11 cellular contexts compared by ENCODE assay signal in the genomic region with DNA sequence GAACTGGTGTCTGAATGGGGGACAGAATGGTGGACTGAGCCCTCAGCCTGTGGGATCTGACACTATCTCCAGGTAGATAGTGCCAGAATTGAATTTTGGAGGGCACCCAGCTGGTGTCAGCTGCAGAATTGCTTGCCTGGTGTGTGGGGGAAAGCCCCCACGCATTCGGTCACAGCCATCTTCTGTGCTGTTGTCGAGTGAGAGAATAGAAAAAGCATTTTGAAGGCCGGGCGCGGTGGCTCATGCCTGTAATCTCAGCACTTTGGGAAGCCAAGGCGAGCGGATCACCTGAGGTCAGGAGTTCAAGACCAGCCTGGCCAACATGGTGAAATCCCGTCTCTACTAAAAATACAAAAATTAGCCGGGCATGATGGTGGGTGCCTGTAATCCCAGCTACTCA. TPM values are rescaled to one million over a fixed set of nuclear protein-coding genes. Genes with fewer than 3 reads are reported as not detected.
DNase-seq lines count a peak whose midpoint lies in the region; ATAC-seq and TF ChIP-seq lines count a peak whose summit lies in the region.
"Not testable (repeated sequence)": the region's sequence is repeated elsewhere in the genome, so short reads cannot be mapped to it uniquely, and the experiment has no call there.
"Had no signal": no experiment of that assay in that cellular context is flagged by ENCODE, and none has a peak within 500 bp of the region (broad histone marks: within the 10 kb centered on the region; RNA-seq: fewer than 3 reads in every experiment).

No MANE protein-coding gene starts in this region.

- H3K4me3 Mint-ChIP-seq in CD8-positive, alpha-beta memory T cell: peak overlapping the region in 1 of 7 donors; percentile 30
- H3K4me3 Mint-ChIP-seq in T-cell; activated CD4-positive, alpha-beta memory T cell treated with anti-CD3 and anti-CD28 coated beads, Interleukin-2, amount 10 ng/mL, durations not matched to agents 7 days and 5 days; activated naive CD8-positive, alpha-beta T cell: not testable (repeated sequence)
- peak overlapping the region in 1 of 10 donors; percentile 45 for H3K4me3 Mint-ChIP-seq in naive thymus-derived CD4-positive, alpha-beta T cell

- H3K4me1 Mint-ChIP-seq in CD8-positive, alpha-beta memory T cell: peaks cover 48 to 76% (median 56%) of the 10 kb centered on the region in 3 donors
- peaks cover 48 to 68% (median 60%) of the 10 kb centered on the region in 3 donors for H3K4me1 Mint-ChIP-seq in T-cell
- H3K4me1 Mint-ChIP-seq in activated CD4-positive, alpha-beta memory T cell treated with anti-CD3 and anti-CD28 coated beads, Interleukin-2, amount 10 ng/mL, durations not matched to agents 7 days and 5 days: peaks cover 75% of the 10 kb centered on the region
- peaks cover 53% of the 10 kb centered on the region for H3K4me1 Mint-ChIP-seq in activated naive CD8-positive, alpha-beta T cell (ENCODE audit: low read depth)
- peaks cover 30 to 75% (median 49%) of the 10 kb centered on the region in 7 donors for H3K4me1 Mint-ChIP-seq in naive thymus-derived CD4-positive, alpha-beta T cell

- intact Hi-C loops in naive thymus-derived CD4-positive, alpha-beta T cell (cut with micrococcal nuclease): not testable (repeated sequence)
- intact Hi-C loops in spleen (cut with DNase I; ENCODE audit: low total_unique reads): loop anchor here (10.0 kb wide), 1 partner anchor 92 kb away; the partner anchor contains the start of gene MATR3

- H3K27ac Mint-ChIP-seq in CD8-positive, alpha-beta memory T cell: peak overlapping the region in 5 of 8 donors; percentile 66 to 94 (median 93)
- H3K27ac Mint-ChIP-seq in T-cell: peak overlapping the region; percentile 52 to 98
- peak overlapping the region; percentile 49 for H3K27ac Mint-ChIP-seq in activated CD4-positive, alpha-beta memory T cell treated with anti-CD3 and anti-CD28 coated beads, Interleukin-2, amount 10 ng/mL, durations not matched to agents 7 days and 5 days
- H3K27ac Mint-ChIP-seq in activated naive CD8-positive, alpha-beta T cell: peak overlapping the region; percentile 34
- peak overlapping the region in 6 of 9 donors; percentile 21 to 98 (median 82) for H3K27ac Mint-ChIP-seq in naive thymus-derived CD4-positive, alpha-beta T cell

- not testable (repeated sequence) for H3K27me3 ChIP-seq in CD8-positive, alpha-beta memory T cell (ENCODE audit: insufficient read depth, low read length, poor library complexity, severe bottlenecking); naive thymus-derived CD4-positive, alpha-beta T cell (ENCODE audit: control insufficient read depth in 2 of 2, insufficient read depth in 2 of 2, low read length in 2 of 2); spleen (replicated peaks in 1 of 7)

- H3K27me3 Mint-ChIP-seq in CD8-positive, alpha-beta memory T cell; T-cell; activated CD4-positive, alpha-beta memory T cell treated with anti-CD3 and anti-CD28 coated beads, Interleukin-2, amount 10 ng/mL, durations not matched to agents 7 days and 5 days; activated naive CD8-positive, alpha-beta T cell; naive thymus-derived CD4-positive, alpha-beta T cell: not testable (repeated sequence)

- H3K4me3 ChIP-seq in CD8-positive, alpha-beta memory T cell (ENCODE audit: low read length); naive thymus-derived CD4-positive, alpha-beta T cell (ENCODE audit: low read length); spleen: not testable (repeated sequence)

- CTCF ChIA-PET in CD8-positive, alpha-beta memory T cell (lab: Charles Lee): interaction anchor here (1.1 kb wide), 1 partner anchor 130 kb away, joined by 3 read pairs; no protein-coding TSS in a partner anchor
- CTCF ChIA-PET in T-cell (lab: Charles Lee); naive thymus-derived CD4-positive, alpha-beta T cell (lab: Charles Lee): not testable (repeated sequence)
- CTCF ChIA-PET in activated CD4-positive, alpha-beta memory T cell treated with anti-CD3 and anti-CD28 coated beads, Interleukin-2, amount 10 ng/mL, durations not matched to agents 7 days and 5 days (lab: Charles Lee): interaction anchor here (1.0 to 1.3 kb wide), 2 partner anchors 45 to 127 kb away, joined by 3 to 4 read pairs; partner anchors contain the start of gene PAIP2

- not testable (repeated sequence) for H3K27ac ChIP-seq in CD8-positive, alpha-beta memory T cell (ENCODE audit: low read depth, low read length); naive thymus-derived CD4-positive, alpha-beta T cell (ENCODE audit: low read depth, low read length)
- H3K27ac ChIP-seq in KOPT-K1 (ENCODE audit: low read depth, low read length, poor library complexity, severe bottlenecking) (peak overlapping the region; percentile 100), spleen (peak overlapping the region in 3 of 8 donors; percentile 80 to 91 (median 84))

- not testable (repeated sequence) for TF ChIP-seq CTCF in spleen (IDR thresholded peaks at IDR 0.05 in 8 of 11, conservative IDR thresholded peaks at IDR 0.05 in 3 of 11)

- ATAC-seq in T-cell (replicated peaks in 1 of 4); naive thymus-derived CD4-positive, alpha-beta T cell: not testable (repeated sequence)

- H3K36me3 Mint-ChIP-seq in CD8-positive, alpha-beta memory T cell; T-cell; activated naive CD8-positive, alpha-beta T cell: not testable (repeated sequence)
- peaks cover 14% of the 10 kb centered on the region for H3K36me3 Mint-ChIP-seq in activated CD4-positive, alpha-beta memory T cell treated with anti-CD3 and anti-CD28 coated beads, Interleukin-2, amount 10 ng/mL, durations not matched to agents 7 days and 5 days (ENCODE audit: low read depth)
- peaks cover 0 to 14% (median 0%) of the 10 kb centered on the region in 5 donors for H3K36me3 Mint-ChIP-seq in naive thymus-derived CD4-positive, alpha-beta T cell

- H3K36me3 ChIP-seq in CD8-positive, alpha-beta memory T cell (ENCODE audit: insufficient read depth, low read length); naive thymus-derived CD4-positive, alpha-beta T cell (ENCODE audit: control insufficient read depth in 2 of 3, insufficient read depth in 3 of 3, low read length in 3 of 3); spleen: not testable (repeated sequence)
- peaks cover 31% of the 10 kb centered on the region for H3K36me3 ChIP-seq in KOPT-K1 (ENCODE audit: insufficient read depth, low read length)

- not testable (repeated sequence) for H3K9me3 ChIP-seq in CD8-positive, alpha-beta memory T cell (ENCODE audit: low read length); KOPT-K1 (ENCODE audit: insufficient read depth, low read length, poor library complexity, severe bottlenecking); naive thymus-derived CD4-positive, alpha-beta T cell (ENCODE audit: control insufficient read depth in 2 of 3, low read length in 3 of 3); spleen

- not testable (repeated sequence) for H3K9me3 Mint-ChIP-seq in CD8-positive, alpha-beta memory T cell; T-cell; activated CD4-positive, alpha-beta memory T cell treated with anti-CD3 and anti-CD28 coated beads, Interleukin-2, amount 10 ng/mL, durations not matched to agents 7 days and 5 days; activated naive CD8-positive, alpha-beta T cell (ENCODE audit: low read depth); naive thymus-derived CD4-positive, alpha-beta T cell

- DNase-seq in CD8-positive, alpha-beta memory T cell; T-cell; activated CD4-positive, alpha-beta memory T cell treated with anti-CD3 and anti-CD28 coated beads, Interleukin-2, amount 10 ng/mL, durations not matched to agents 7 days and 5 days; naive thymus-derived CD4-positive, alpha-beta T cell: not testable (repeated sequence)
- peak; percentile 66 for DNase-seq in spleen

- TF ChIP-seq POLR2A in spleen (IDR thresholded peaks at IDR 0.05): not testable (repeated sequence)

- POLR2A ChIA-PET in CD8-positive, alpha-beta memory T cell (lab: Charles Lee): interaction anchor here (0.6 to 0.7 kb wide), 2 partner anchors 13 to 29 kb away, joined by 3 to 4 read pairs; no protein-coding TSS in a partner anchor
- POLR2A ChIA-PET in T-cell (lab: Charles Lee): not testable (repeated sequence)
- POLR2A ChIA-PET in activated CD4-positive, alpha-beta memory T cell treated with anti-CD3 and anti-CD28 coated beads, Interleukin-2, amount 10 ng/mL, durations not matched to agents 7 days and 5 days (lab: Charles Lee): interaction anchor here (0.9 to 10.9 kb wide), 6 partner anchors 16 to 175 kb away, joined by 3 to 122 read pairs (median 6); partner anchors contain the start of genes MATR3, PAIP2, SPATA24 and UBE2D2
- POLR2A ChIA-PET in naive thymus-derived CD4-positive, alpha-beta T cell (lab: Charles Lee): interaction anchor here (0.5 to 0.6 kb wide), 2 partner anchors 27 to 35 kb away, joined by 3 read pairs; no protein-coding TSS in a partner anchor

- WGBS in spleen, 5 donors: 83 to 92% (median 91%) methylated on average over 9 to 10 of the region's 10 CpGs

- peaks cover 48% of the 10 kb centered on the region for H3K4me1 ChIP-seq in CD8-positive, alpha-beta memory T cell (ENCODE audit: insufficient read depth, low read length)
- peaks cover 12 to 35% of the 10 kb centered on the region in 2 donors for H3K4me1 ChIP-seq in naive thymus-derived CD4-positive, alpha-beta T cell (ENCODE audit: control insufficient read depth in 2 of 2, insufficient read depth in 2 of 2, low read length in 2 of 2)
- peaks cover 37 to 99% (median 80%) of the 10 kb centered on the region in 6 donors for H3K4me1 ChIP-seq in spleen

RNA-seq across cellular contexts. Expression of gene MZB1, which starts 2.8 kb away (rescaled TPM):
- 1 to 10 TPM; 5.1 to 6.4 TPM for total RNA-seq in CD8-positive, alpha-beta memory T cell
- 3.5 TPM for polyA plus RNA-seq in CD8-positive, alpha-beta memory T cell
- total RNA-seq in T-cell (1 to 10 TPM; 2.2 to 6.5 (median 5.0) TPM), spleen (100 to 1,000 TPM in 3 of 7 donors, 10 to 100 TPM in 4; 72.6 to 273 (median 97.8) TPM)
- total RNA-seq in activated CD4-positive, alpha-beta memory T cell treated with anti-CD3 and anti-CD28 coated beads, Interleukin-2, amount 10 ng/mL, durations not matched to agents 7 days and 5 days: 10 to 100 TPM; 48.1 TPM
- total RNA-seq in naive thymus-derived CD4-positive, alpha-beta T cell: 10 to 100 TPM in 3 of 5 experiments, under 1 TPM in 2; 0.60 to 70.6 (median 12.8) TPM
- under 1 TPM; 0.25 to 0.80 TPM for polyA plus RNA-seq in naive thymus-derived CD4-positive, alpha-beta T cell
- 100 to 1,000 TPM; 114 to 179 (median 144) TPM for polyA plus RNA-seq in spleen
- total RNA-seq: IMR-90 had no signal
- polyA plus RNA-seq: IMR-90 had no signal

RNA-seq across cellular contexts. Expression of gene SLC23A1, which starts 3.9 kb away (rescaled TPM):
- under 1 TPM in 1 of 2 experiments, not detected in 1; 0.33 TPM for total RNA-seq in CD8-positive, alpha-beta memory T cell
- polyA plus RNA-seq in CD8-positive, alpha-beta memory T cell: not detected
- total RNA-seq in T-cell (under 1 TPM in 2 of 5 donors, not detected in 3; 0.15 to 0.86 TPM), spleen (1 to 10 TPM in 4 of 7 donors, under 1 TPM in 2, not detected in 1; 0.28 to 2.4 (median 1.6) TPM)
- total RNA-seq in activated CD4-positive, alpha-beta memory T cell treated with anti-CD3 and anti-CD28 coated beads, Interleukin-2, amount 10 ng/mL, durations not matched to agents 7 days and 5 days: 1 to 10 TPM; 1.0 to 1.8 TPM
- 1 to 10 TPM in 1 of 5 experiments, not detected in 4; 4.7 TPM for total RNA-seq in naive thymus-derived CD4-positive, alpha-beta T cell
- not detected for polyA plus RNA-seq in naive thymus-derived CD4-positive, alpha-beta T cell
- 1 to 10 TPM in 1 of 3 donors, under 1 TPM in 2; 0.87 to 1.2 (median 0.89) TPM for polyA plus RNA-seq in spleen
- total RNA-seq: CD8-positive, alpha-beta T cell; GM23338; IMR-90; Right ventricle myocardium superior had no signal
- polyA plus RNA-seq: IMR-90 had no signal

RNA-seq across cellular contexts. Expression of gene PROB1, which starts 7.9 kb away (rescaled TPM):
- total RNA-seq in CD8-positive, alpha-beta memory T cell: 1 to 10 TPM; 6.7 to 7.2 TPM
- polyA plus RNA-seq in CD8-positive, alpha-beta memory T cell: 0.72 TPM
- 1 to 10 TPM in 3 of 5 donors, under 1 TPM in 2; 0.58 to 1.7 (median 1.5) TPM for total RNA-seq in T-cell
- total RNA-seq in activated CD4-positive, alpha-beta memory T cell treated with anti-CD3 and anti-CD28 coated beads, Interleukin-2, amount 10 ng/mL, durations not matched to agents 7 days and 5 days: 1 to 10 TPM; 5.5 TPM
- total RNA-seq in naive thymus-derived CD4-positive, alpha-beta T cell: 1 to 10 TPM in 2 of 5 experiments, under 1 TPM in 3; 0.58 to 4.9 (median 0.97) TPM
- polyA plus RNA-seq in naive thymus-derived CD4-positive, alpha-beta T cell: under 1 TPM in 1 of 2 donors, not detected in 1; 0.26 TPM
- total RNA-seq in spleen: 1 to 10 TPM; 1.1 to 3.2 (median 2.3) TPM
- polyA plus RNA-seq in spleen: 1 to 10 TPM in 1 of 3 donors, under 1 TPM in 2; 0.33 to 1.3 (median 0.99) TPM

RNA-seq across cellular contexts. Expression of gene SPATA24, which starts 16.9 kb away (rescaled TPM):
- total RNA-seq in CD8-positive, alpha-beta memory T cell: 1 to 10 TPM; 3.6 to 3.9 TPM
- 4.2 TPM for polyA plus RNA-seq in CD8-positive, alpha-beta memory T cell
- total RNA-seq in T-cell: 1 to 10 TPM; 3.6 to 9.0 (median 4.8) TPM
- 1 to 10 TPM; 9.4 to 9.5 TPM for total RNA-seq in activated CD4-positive, alpha-beta memory T cell treated with anti-CD3 and anti-CD28 coated beads, Interleukin-2, amount 10 ng/mL, durations not matched to agents 7 days and 5 days
- 1 to 10 TPM; 4.4 to 7.6 (median 5.8) TPM for total RNA-seq in naive thymus-derived CD4-positive, alpha-beta T cell
- polyA plus RNA-seq in naive thymus-derived CD4-positive, alpha-beta T cell: 1 to 10 TPM; 4.6 to 6.6 TPM
- total RNA-seq in spleen: 1 to 10 TPM; 2.1 to 7.6 (median 3.7) TPM
- polyA plus RNA-seq in spleen: 1 to 10 TPM; 8.5 to 9.5 (median 9.0) TPM

RNA-seq across cellular contexts. Expression of gene PAIP2, which starts 45.3 kb away (rescaled TPM):
- 10 to 100 TPM; 67.9 to 77.0 TPM for total RNA-seq in CD8-positive, alpha-beta memory T cell
- polyA plus RNA-seq in CD8-positive, alpha-beta memory T cell: 342 TPM
- 100 to 1,000 TPM in 4 of 5 donors, 10 to 100 TPM in 1; 96.5 to 119 (median 101) TPM for total RNA-seq in T-cell
- 100 to 1,000 TPM; 127 to 130 TPM for total RNA-seq in activated CD4-positive, alpha-beta memory T cell treated with anti-CD3 and anti-CD28 coated beads, Interleukin-2, amount 10 ng/mL, durations not matched to agents 7 days and 5 days
- 100 to 1,000 TPM in 3 of 5 experiments, 10 to 100 TPM in 2; 88.8 to 121 (median 106) TPM for total RNA-seq in naive thymus-derived CD4-positive, alpha-beta T cell
- 100 to 1,000 TPM; 374 to 417 TPM for polyA plus RNA-seq in naive thymus-derived CD4-positive, alpha-beta T cell
- 100 to 1,000 TPM in 2 of 7 donors, 10 to 100 TPM in 5; 73.2 to 117 (median 86.4) TPM for total RNA-seq in spleen
- polyA plus RNA-seq in spleen: 100 to 1,000 TPM in 2 of 3 donors, 10 to 100 TPM in 1; 90.6 to 119 (median 117) TPM

Comparison
In these comparisons a context has a peak if more than half of its experiments do, and no peak if none do; other contexts are left out.
1. H3K27ac Mint-ChIP-seq: peak in every context shown above with its lines; median percentile 93 in CD8-positive, alpha-beta memory T cell; 82 in naive thymus-derived CD4-positive, alpha-beta T cell; 75 in T-cell; 49 in activated CD4-positive, alpha-beta memory T cell treated with anti-CD3 and anti-CD28 coated beads, Interleukin-2, amount 10 ng/mL, durations not matched to agents 7 days and 5 days; 34 in activated naive CD8-positive, alpha-beta T cell.